Comparison of ENCODE assay signal across 16 cellular contexts in genomic region chrX:28848707-28849106, GRCh38.
A peak's percentile ranks its signal among the peaks of the same experiment; 100 is the strongest.
DNase-seq lines count a peak whose midpoint lies in the region; ATAC-seq, FAIRE-seq and TF ChIP-seq lines count a peak whose summit lies in the region.
"Had no signal": no experiment of that assay in that cellular context is flagged by ENCODE, and none has a peak within 500 bp of the region (broad histone marks: within the 10 kb centered on the region; RNA-seq: fewer than 3 reads in every experiment).

No MANE protein-coding gene starts in this region.

- no peaks in the 10 kb centered on the region for H3K27me3 Mint-ChIP-seq in activated naive CD4-positive, alpha-beta T cell treated with anti-CD3 and anti-CD28 coated beads, Interleukin-2, amount 10 ng/mL, durations not matched to agents 7 days and 5 days
- H3K27me3 Mint-ChIP-seq: B cell; CD4-positive, alpha-beta T cell had no signal

- no peaks in the 10 kb centered on the region for H3K36me3 Mint-ChIP-seq in activated naive CD4-positive, alpha-beta T cell treated with anti-CD3 and anti-CD28 coated beads, Interleukin-2, amount 10 ng/mL, durations not matched to agents 7 days and 5 days

- TF ChIP-seq CTCF in GM12865 (IDR thresholded peaks at IDR 0.05; ENCODE audit: insufficient read depth, low read depth, low read length, missing control alignments), result no peak

- peak; percentile 71 for FAIRE-seq in islet of Langerhans (lab: Jason Lieb, UNC)
- FAIRE-seq: A204.1, GM12891 had no signal

- H3K27ac Mint-ChIP-seq in activated naive CD4-positive, alpha-beta T cell treated with anti-CD3 and anti-CD28 coated beads, Interleukin-2, amount 10 ng/mL, durations not matched to agents 7 days and 5 days, result no peak overlapping the region
- H3K27ac Mint-ChIP-seq: B cell; CD4-positive, alpha-beta T cell; H9 had no signal

- peaks cover 3% of the 10 kb centered on the region for H3K9me3 Mint-ChIP-seq in activated naive CD4-positive, alpha-beta T cell treated with anti-CD3 and anti-CD28 coated beads, Interleukin-2, amount 10 ng/mL, durations not matched to agents 7 days and 5 days

- H3K4me1 Mint-ChIP-seq in activated naive CD4-positive, alpha-beta T cell treated with anti-CD3 and anti-CD28 coated beads, Interleukin-2, amount 10 ng/mL, durations not matched to agents 7 days and 5 days, result no peaks in the 10 kb centered on the region
- H3K4me1 Mint-ChIP-seq: B cell had no signal

- no peak overlapping the region for H3K4me3 Mint-ChIP-seq in activated naive CD4-positive, alpha-beta T cell treated with anti-CD3 and anti-CD28 coated beads, Interleukin-2, amount 10 ng/mL, durations not matched to agents 7 days and 5 days
- H3K4me3 Mint-ChIP-seq: B cell; CD4-positive, alpha-beta T cell; H9 had no signal

- CTCF ChIA-PET in activated naive CD4-positive, alpha-beta T cell treated with anti-CD3 and anti-CD28 coated beads, Interleukin-2, amount 10 ng/mL, durations not matched to agents 7 days and 5 days (lab: Charles Lee), result no interaction called here

- no peak for ATAC-seq in GM19328 (IDR thresholded peaks at IDR 0.05; ENCODE audit: unreplicated experiment)

- H3K27ac ChIP-seq in caudate nucleus (ENCODE audit: low read depth, low read length), result peak overlapping the region; percentile 75
- peak overlapping the region; percentile 91 for H3K27ac ChIP-seq in substantia nigra (ENCODE audit: low read depth, low read length, poor library complexity, severe bottlenecking)

- no peak overlapping the region for H3K4me3 ChIP-seq in GM12865 (ENCODE audit: low read depth, low read length)

- DNase-seq in GM12865 (ENCODE audit: low read depth) (peak; percentile 0), caudate nucleus (lab: John Stamatoyannopoulos, UW) (no peak), substantia nigra (lab: John Stamatoyannopoulos, UW) (no peak)
- no peak for DNase-seq in activated CD4-positive, CD25-positive, alpha-beta regulatory T cell (lab: John Stamatoyannopoulos, UW)
- DNase-seq in activated naive CD4-positive, alpha-beta T cell treated with anti-CD3 and anti-CD28 coated beads, Interleukin-2, amount 10 ng/mL, durations not matched to agents 7 days and 5 days, result no peak
- no peak for DNase-seq in activated CD4-positive, alpha-beta T cell treated with anti-CD3 and anti-CD28 coated beads, Interleukin-2, amount 50 U/mL, for 1 hour
- DNase-seq: Calu3; CD4-positive, alpha-beta T cell; DMS 273 treated with DMSO at 0.1 percent for 48 hours; GOT3; H9 had no signal
